ENCODE assay signal across 3 cellular contexts in the genomic region with DNA sequence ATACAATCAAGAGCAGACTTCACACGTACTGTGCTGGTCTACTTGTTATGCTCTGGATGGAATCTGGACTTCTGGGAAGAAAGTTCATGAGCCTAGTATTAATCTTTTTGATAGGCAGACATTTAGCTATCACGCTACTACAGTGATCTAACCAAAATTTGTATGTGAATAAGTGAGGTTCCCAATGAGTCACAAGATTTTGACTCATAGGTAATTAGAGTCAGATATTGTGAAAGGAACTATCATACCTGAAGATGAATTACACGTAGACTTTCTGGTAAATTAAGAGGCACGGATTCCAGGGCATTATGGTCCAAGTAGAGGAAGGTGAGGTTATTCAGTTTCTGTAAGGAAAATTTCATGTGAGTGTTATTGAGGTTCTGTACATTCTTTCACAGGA.
TF ChIP-seq lines count a peak whose summit lies in the region.

No MANE protein-coding gene starts in this region.

TF ChIP-seq in liver, 16 proteins besides CTCF, POLR2A, EP300 and RAD21:
- TF ChIP-seq, protein P1, sequence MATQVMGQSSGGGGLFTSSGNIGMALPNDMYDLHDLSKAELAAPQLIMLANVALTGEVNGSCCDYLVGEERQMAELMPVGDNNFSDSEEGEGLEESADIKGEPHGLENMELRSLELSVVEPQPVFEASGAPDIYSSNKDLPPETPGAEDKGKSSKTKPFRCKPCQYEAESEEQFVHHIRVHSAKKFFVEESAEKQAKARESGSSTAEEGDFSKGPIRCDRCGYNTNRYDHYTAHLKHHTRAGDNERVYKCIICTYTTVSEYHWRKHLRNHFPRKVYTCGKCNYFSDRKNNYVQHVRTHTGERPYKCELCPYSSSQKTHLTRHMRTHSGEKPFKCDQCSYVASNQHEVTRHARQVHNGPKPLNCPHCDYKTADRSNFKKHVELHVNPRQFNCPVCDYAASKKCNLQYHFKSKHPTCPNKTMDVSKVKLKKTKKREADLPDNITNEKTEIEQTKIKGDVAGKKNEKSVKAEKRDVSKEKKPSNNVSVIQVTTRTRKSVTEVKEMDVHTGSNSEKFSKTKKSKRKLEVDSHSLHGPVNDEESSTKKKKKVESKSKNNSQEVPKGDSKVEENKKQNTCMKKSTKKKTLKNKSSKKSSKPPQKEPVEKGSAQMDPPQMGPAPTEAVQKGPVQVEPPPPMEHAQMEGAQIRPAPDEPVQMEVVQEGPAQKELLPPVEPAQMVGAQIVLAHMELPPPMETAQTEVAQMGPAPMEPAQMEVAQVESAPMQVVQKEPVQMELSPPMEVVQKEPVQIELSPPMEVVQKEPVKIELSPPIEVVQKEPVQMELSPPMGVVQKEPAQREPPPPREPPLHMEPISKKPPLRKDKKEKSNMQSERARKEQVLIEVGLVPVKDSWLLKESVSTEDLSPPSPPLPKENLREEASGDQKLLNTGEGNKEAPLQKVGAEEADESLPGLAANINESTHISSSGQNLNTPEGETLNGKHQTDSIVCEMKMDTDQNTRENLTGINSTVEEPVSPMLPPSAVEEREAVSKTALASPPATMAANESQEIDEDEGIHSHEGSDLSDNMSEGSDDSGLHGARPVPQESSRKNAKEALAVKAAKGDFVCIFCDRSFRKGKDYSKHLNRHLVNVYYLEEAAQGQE (IDR thresholded peaks at IDR 0.05), result no peak
- TF ChIP-seq RXRA (IDR thresholded peaks at IDR 0.05) (no peak), JUND (IDR thresholded peaks at IDR 0.05) (no peak), FOXA1 (IDR thresholded peaks at IDR 0.05) (no peak), HNF4A (conservative IDR thresholded peaks at IDR 0.05) (no peak)
- TF ChIP-seq, protein P2, sequence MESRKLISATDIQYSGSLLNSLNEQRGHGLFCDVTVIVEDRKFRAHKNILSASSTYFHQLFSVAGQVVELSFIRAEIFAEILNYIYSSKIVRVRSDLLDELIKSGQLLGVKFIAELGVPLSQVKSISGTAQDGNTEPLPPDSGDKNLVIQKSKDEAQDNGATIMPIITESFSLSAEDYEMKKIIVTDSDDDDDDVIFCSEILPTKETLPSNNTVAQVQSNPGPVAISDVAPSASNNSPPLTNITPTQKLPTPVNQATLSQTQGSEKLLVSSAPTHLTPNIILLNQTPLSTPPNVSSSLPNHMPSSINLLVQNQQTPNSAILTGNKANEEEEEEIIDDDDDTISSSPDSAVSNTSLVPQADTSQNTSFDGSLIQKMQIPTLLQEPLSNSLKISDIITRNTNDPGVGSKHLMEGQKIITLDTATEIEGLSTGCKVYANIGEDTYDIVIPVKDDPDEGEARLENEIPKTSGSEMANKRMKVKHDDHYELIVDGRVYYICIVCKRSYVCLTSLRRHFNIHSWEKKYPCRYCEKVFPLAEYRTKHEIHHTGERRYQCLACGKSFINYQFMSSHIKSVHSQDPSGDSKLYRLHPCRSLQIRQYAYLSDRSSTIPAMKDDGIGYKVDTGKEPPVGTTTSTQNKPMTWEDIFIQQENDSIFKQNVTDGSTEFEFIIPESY (IDR thresholded peaks at IDR 0.05), result no peak

TF ChIP-seq in HepG2, 621 proteins besides CTCF, POLR2A, EP300 and RAD21:
- TF ChIP-seq ZFX (CRISPR knock-in tag; IDR thresholded peaks at IDR 0.05; ENCODE audit: low read depth) (no peak), ZNF264 (CRISPR knock-in tag; IDR thresholded peaks at IDR 0.05) (no peak), ZNF816 (CRISPR knock-in tag; IDR thresholded peaks at IDR 0.05; ENCODE audit: borderline replicate concordance) (no peak), KDM5B (CRISPR knock-in tag; IDR thresholded peaks at IDR 0.05; ENCODE audit: borderline replicate concordance) (no peak), ZNF446 (CRISPR knock-in tag; IDR thresholded peaks at IDR 0.05) (no peak), ZFP36 (IDR thresholded peaks at IDR 0.05; ENCODE audit: borderline replicate concordance, low read depth, low read length, partially characterized antibody) (no peak), ZNF781 (CRISPR knock-in tag; IDR thresholded peaks at IDR 0.05; ENCODE audit: borderline replicate concordance, not compliant biosample characterization) (no peak), ZNF766 (CRISPR knock-in tag; IDR thresholded peaks at IDR 0.05; ENCODE audit: borderline replicate concordance) (no peak), NFYB (CRISPR knock-in tag; IDR thresholded peaks at IDR 0.05) (no peak), ASH2L (IDR thresholded peaks at IDR 0.05; ENCODE audit: insufficient read length, low read depth, low read length) (no peak), NR2F1 (CRISPR knock-in tag; IDR thresholded peaks at IDR 0.05) (no peak), CEBPG (CRISPR knock-in tag; IDR thresholded peaks at IDR 0.05) (no peak)
- TF ChIP-seq, protein P3, sequence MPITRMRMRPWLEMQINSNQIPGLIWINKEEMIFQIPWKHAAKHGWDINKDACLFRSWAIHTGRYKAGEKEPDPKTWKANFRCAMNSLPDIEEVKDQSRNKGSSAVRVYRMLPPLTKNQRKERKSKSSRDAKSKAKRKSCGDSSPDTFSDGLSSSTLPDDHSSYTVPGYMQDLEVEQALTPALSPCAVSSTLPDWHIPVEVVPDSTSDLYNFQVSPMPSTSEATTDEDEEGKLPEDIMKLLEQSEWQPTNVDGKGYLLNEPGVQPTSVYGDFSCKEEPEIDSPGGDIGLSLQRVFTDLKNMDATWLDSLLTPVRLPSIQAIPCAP (CRISPR knock-in tag; IDR thresholded peaks at IDR 0.05; ENCODE audit: low read depth), result no peak
- TF ChIP-seq, protein P4, sequence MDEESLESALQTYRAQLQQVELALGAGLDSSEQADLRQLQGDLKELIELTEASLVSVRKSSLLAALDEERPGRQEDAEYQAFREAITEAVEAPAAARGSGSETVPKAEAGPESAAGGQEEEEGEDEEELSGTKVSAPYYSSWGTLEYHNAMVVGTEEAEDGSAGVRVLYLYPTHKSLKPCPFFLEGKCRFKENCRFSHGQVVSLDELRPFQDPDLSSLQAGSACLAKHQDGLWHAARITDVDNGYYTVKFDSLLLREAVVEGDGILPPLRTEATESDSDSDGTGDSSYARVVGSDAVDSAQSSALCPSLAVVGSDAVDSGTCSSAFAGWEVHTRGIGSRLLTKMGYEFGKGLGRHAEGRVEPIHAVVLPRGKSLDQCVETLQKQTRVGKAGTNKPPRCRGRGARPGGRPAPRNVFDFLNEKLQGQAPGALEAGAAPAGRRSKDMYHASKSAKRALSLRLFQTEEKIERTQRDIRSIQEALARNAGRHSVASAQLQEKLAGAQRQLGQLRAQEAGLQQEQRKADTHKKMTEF (CRISPR knock-in tag; IDR thresholded peaks at IDR 0.05), result no peak
- TF ChIP-seq, protein P5, sequence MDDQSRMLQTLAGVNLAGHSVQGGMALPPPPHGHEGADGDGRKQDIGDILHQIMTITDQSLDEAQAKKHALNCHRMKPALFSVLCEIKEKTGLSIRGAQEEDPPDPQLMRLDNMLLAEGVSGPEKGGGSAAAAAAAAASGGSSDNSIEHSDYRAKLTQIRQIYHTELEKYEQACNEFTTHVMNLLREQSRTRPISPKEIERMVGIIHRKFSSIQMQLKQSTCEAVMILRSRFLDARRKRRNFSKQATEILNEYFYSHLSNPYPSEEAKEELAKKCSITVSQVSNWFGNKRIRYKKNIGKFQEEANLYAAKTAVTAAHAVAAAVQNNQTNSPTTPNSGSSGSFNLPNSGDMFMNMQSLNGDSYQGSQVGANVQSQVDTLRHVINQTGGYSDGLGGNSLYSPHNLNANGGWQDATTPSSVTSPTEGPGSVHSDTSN (CRISPR knock-in tag; IDR thresholded peaks at IDR 0.05; ENCODE audit: borderline replicate concordance), result no peak

TF ChIP-seq in WTC11, 78 proteins besides CTCF, POLR2A, EP300 and RAD21:
- TF ChIP-seq SP1 (CRISPR knock-in tag; conservative IDR thresholded peaks at IDR 0.05) (no peak), JAZF1 (CRISPR knock-in tag; IDR thresholded peaks at IDR 0.05) (no peak), ZNF423 (CRISPR knock-in tag; IDR thresholded peaks at IDR 0.05) (no peak), HMGA2 (CRISPR knock-in tag; IDR thresholded peaks at IDR 0.05) (no peak), EMX1 (CRISPR knock-in tag; IDR thresholded peaks at IDR 0.05) (no peak), ZNF232 (CRISPR knock-in tag; IDR thresholded peaks at IDR 0.05) (no peak), ZNF416 (CRISPR knock-in tag; IDR thresholded peaks at IDR 0.05) (no peak), RELA (CRISPR knock-in tag; IDR thresholded peaks at IDR 0.05; ENCODE audit: borderline replicate concordance) (no peak), RORB (CRISPR knock-in tag; IDR thresholded peaks at IDR 0.05) (no peak), GABPB1 (CRISPR knock-in tag; IDR thresholded peaks at IDR 0.05) (no peak)
- TF ChIP-seq, protein P6, sequence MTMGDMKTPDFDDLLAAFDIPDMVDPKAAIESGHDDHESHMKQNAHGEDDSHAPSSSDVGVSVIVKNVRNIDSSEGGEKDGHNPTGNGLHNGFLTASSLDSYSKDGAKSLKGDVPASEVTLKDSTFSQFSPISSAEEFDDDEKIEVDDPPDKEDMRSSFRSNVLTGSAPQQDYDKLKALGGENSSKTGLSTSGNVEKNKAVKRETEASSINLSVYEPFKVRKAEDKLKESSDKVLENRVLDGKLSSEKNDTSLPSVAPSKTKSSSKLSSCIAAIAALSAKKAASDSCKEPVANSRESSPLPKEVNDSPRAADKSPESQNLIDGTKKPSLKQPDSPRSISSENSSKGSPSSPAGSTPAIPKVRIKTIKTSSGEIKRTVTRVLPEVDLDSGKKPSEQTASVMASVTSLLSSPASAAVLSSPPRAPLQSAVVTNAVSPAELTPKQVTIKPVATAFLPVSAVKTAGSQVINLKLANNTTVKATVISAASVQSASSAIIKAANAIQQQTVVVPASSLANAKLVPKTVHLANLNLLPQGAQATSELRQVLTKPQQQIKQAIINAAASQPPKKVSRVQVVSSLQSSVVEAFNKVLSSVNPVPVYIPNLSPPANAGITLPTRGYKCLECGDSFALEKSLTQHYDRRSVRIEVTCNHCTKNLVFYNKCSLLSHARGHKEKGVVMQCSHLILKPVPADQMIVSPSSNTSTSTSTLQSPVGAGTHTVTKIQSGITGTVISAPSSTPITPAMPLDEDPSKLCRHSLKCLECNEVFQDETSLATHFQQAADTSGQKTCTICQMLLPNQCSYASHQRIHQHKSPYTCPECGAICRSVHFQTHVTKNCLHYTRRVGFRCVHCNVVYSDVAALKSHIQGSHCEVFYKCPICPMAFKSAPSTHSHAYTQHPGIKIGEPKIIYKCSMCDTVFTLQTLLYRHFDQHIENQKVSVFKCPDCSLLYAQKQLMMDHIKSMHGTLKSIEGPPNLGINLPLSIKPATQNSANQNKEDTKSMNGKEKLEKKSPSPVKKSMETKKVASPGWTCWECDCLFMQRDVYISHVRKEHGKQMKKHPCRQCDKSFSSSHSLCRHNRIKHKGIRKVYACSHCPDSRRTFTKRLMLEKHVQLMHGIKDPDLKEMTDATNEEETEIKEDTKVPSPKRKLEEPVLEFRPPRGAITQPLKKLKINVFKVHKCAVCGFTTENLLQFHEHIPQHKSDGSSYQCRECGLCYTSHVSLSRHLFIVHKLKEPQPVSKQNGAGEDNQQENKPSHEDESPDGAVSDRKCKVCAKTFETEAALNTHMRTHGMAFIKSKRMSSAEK (CRISPR knock-in tag; IDR thresholded peaks at IDR 0.05; ENCODE audit: borderline replicate concordance), result no peak
- TF ChIP-seq, protein P7, sequence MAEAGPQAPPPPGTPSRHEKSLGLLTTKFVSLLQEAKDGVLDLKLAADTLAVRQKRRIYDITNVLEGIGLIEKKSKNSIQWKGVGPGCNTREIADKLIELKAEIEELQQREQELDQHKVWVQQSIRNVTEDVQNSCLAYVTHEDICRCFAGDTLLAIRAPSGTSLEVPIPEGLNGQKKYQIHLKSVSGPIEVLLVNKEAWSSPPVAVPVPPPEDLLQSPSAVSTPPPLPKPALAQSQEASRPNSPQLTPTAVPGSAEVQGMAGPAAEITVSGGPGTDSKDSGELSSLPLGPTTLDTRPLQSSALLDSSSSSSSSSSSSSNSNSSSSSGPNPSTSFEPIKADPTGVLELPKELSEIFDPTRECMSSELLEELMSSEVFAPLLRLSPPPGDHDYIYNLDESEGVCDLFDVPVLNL (CRISPR knock-in tag; IDR thresholded peaks at IDR 0.05; ENCODE audit: borderline replicate concordance, low read depth), result no peak
- TF ChIP-seq, protein P3 (CRISPR knock-in tag; IDR thresholded peaks at IDR 0.05), result no peak
- TF ChIP-seq, protein P8, sequence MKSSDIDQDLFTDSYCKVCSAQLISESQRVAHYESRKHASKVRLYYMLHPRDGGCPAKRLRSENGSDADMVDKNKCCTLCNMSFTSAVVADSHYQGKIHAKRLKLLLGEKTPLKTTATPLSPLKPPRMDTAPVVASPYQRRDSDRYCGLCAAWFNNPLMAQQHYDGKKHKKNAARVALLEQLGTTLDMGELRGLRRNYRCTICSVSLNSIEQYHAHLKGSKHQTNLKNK (CRISPR knock-in tag; IDR thresholded peaks at IDR 0.05), result no peak
- TF ChIP-seq, protein P9, sequence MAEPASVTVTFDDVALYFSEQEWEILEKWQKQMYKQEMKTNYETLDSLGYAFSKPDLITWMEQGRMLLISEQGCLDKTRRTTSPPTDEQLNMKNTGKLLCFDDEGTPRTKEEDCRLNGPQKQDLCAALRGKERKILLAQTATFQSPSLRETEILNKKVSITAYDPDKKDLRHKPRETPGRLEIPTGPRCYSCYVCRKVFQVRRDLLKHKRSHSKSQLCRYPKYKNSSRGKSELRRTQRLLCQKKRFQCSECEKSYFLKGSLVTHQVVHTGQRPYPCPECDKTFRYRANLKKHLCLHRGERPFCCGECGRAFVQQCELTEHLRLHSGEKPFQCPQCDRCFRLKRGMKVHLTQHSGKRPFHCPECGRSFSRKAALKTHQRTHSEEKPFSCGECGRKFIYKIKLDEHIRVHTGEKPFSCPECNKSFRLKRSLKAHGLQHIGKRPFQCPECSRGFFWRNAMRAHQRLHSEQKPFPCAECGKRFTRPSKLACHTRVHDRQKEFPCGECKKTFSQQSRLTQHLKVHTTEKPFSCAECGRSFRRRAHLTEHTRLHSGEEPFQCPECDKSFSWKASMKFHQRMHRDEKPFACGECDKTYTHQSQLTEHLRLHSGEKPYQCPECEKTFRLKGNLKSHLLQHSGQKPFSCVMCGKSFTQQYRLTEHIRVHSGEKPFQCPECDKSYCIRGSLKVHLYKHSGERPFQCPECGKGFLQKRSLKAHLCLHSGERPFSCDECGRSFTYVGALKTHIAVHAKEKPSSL (CRISPR knock-in tag; conservative IDR thresholded peaks at IDR 0.05), result no peak
- TF ChIP-seq, protein P10, sequence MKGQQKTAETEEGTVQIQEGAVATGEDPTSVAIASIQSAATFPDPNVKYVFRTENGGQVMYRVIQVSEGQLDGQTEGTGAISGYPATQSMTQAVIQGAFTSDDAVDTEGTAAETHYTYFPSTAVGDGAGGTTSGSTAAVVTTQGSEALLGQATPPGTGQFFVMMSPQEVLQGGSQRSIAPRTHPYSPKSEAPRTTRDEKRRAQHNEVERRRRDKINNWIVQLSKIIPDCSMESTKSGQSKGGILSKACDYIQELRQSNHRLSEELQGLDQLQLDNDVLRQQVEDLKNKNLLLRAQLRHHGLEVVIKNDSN (CRISPR knock-in tag; IDR thresholded peaks at IDR 0.05), result no peak
